In the genomic region with DNA sequence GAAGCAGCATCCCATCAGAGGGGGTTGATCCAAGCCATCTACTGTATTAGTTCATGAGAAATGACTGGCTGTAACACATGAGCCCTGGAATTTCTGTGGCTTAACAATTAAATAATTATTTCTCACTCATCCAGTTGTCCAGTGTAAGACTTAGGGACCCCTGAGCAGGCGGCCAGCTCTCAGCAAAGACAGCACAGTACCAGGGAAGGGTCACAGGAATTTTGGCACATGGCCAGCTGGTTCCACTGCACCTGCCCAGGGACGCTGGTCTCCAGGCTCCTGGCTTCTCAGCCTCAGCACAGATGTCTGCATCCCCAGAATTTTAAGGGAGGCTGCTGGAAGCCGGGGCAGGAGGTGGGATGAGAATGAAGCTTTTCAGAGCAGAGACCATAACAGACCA, we compare ENCODE assay signal across 18 cellular contexts.
"Had no signal": no experiment of that assay in that cellular context is flagged by ENCODE, and none has a peak within 500 bp of the region (broad histone marks: within the 10 kb centered on the region; RNA-seq: fewer than 3 reads in every experiment).

No MANE protein-coding gene starts in this region.

- H3K27me3 ChIP-seq: foreskin keratinocyte, testis, tibial nerve, upper lobe of right lung, vagina had no signal

- ATAC-seq: left colon; naive thymus-derived CD8-positive, alpha-beta T cell; sciatic nerve; upper lobe of right lung had no signal

- H3K9me3 ChIP-seq: testis, tibial nerve, upper lobe of right lung, vagina had no signal

- FAIRE-seq: endothelial cell of umbilical vein, kidney had no signal

- H3K36me3 ChIP-seq: upper lobe of right lung, vagina had no signal

- H3K27ac ChIP-seq: coronary artery, skin epidermis, testis, tibial nerve, upper lobe of right lung, vagina had no signal

- DNase-seq: effector CD4-positive, alpha-beta T cell; endodermal cell; erythroblast; immature natural killer cell; kidney; left colon; mesendoderm; naive thymus-derived CD8-positive, alpha-beta T cell; stimulated activated CD4-positive, alpha-beta T cell treated with anti-CD3 and anti-CD28 coated beads, Interleukin-12 subunit alpha, Interleukin-12 subunit beta, amount 100 ng/mL, for 4 hours; testis; upper lobe of right lung had no signal

- H3K4me3 ChIP-seq: coronary artery, skin epidermis, testis, tibial nerve, upper lobe of right lung, vagina had no signal

- H3K4me1 ChIP-seq: testis, tibial nerve, upper lobe of right lung, vagina had no signal
